2 cellular contexts compared by ENCODE assay signal in genomic region chrX:120457766-120458180, GRCh38.
A peak's percentile ranks its signal among the peaks of the same experiment; 100 is the strongest.
TF ChIP-seq lines count a peak whose summit lies in the region.

No MANE protein-coding gene starts in this region.

TF ChIP-seq in GM12878, 131 proteins besides CTCF, POLR2A, EP300 and RAD21 (continued from another document):
- TF ChIP-seq ZBTB4 (CRISPR knock-in tag; IDR thresholded peaks at IDR 0.05) (no peak), PKNOX1 (IDR thresholded peaks at IDR 0.05) (0 out of 2 replicates have a peak, but pooled peaks have one; percentile 25), RUNX3 (IDR thresholded peaks at IDR 0.05; ENCODE audit: low read length) (peak; percentile 58), MTA3 (IDR thresholded peaks at IDR 0.05; ENCODE audit: borderline replicate concordance, low read length) (no peak), CBX5 (IDR thresholded peaks at IDR 0.05; ENCODE audit: low read depth) (no peak), WRNIP1 (IDR thresholded peaks at IDR 0.05; ENCODE audit: borderline replicate concordance, low read depth, low read length) (no peak), ZNF384 (IDR thresholded peaks at IDR 0.05; ENCODE audit: borderline replicate concordance, low read depth, low read length) (no peak)

TF ChIP-seq in GM23338, 12 proteins besides CTCF, POLR2A, EP300 and RAD21 (continued from another document):
- TF ChIP-seq REST (IDR thresholded peaks at IDR 0.05; ENCODE audit: unreplicated experiment): no peak
